Comparison of ENCODE assay signal across 22 cellular contexts in the genomic region with DNA sequence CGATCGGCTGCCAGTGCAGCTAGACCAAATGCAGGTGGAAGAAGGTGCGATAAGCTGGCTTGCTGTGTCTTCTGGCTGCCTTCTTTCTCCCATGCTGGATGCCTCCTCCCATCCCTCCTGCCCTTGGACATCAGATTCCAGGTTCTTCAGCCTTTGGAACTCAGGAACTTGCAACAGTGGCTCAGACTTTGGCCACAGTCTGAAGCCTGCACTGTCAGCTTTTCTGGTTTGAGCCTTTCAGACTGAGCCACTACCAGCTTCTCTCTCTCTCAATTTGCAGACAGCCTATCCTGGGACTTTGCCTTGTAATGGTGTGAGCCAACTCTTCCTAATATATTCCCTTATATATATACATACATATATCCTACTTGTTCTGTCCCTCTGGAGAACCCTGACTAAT.
"Had no signal": no experiment of that assay in that cellular context is flagged by ENCODE, and none has a peak within 500 bp of the region (broad histone marks: within the 10 kb centered on the region; RNA-seq: fewer than 3 reads in every experiment).

No MANE protein-coding gene starts in this region.

- H3K27ac ChIP-seq: colonic mucosa, esophagus muscularis mucosa, foreskin keratinocyte, gastroesophageal sphincter, heart left ventricle, hepatocyte, left lung, lower lobe of right lung had no signal

- H3K79me2 ChIP-seq: hepatocyte had no signal

- H3K4me3 ChIP-seq: colonic mucosa, esophagus muscularis mucosa, gastroesophageal sphincter, heart left ventricle, hepatocyte, left lung, lower lobe of right lung, mucosa of descending colon had no signal

- H2AFZ ChIP-seq: hepatocyte had no signal

- H3K27me3 ChIP-seq: colonic mucosa, esophagus muscularis mucosa, foreskin keratinocyte, gastroesophageal sphincter, heart left ventricle, hepatocyte, left lung had no signal

- H3K9me3 Mint-ChIP-seq: naive B cell had no signal

- H3K4me3 Mint-ChIP-seq: dendritic cell treated with granulocyte-macrophage colony-stimulating factor and Interleukin-4, amounts not matched to agents 40 ng/mL and 50 ng/mL, for 4 days; immature natural killer cell; naive B cell had no signal

- H3K27me3 Mint-ChIP-seq: dendritic cell treated with granulocyte-macrophage colony-stimulating factor and Interleukin-4, amounts not matched to agents 40 ng/mL and 50 ng/mL, for 4 days; naive B cell had no signal

- H3K36me3 ChIP-seq: colonic mucosa, esophagus muscularis mucosa, gastroesophageal sphincter, heart left ventricle, left lung, lower lobe of right lung had no signal

- H3K27ac Mint-ChIP-seq: dendritic cell treated with granulocyte-macrophage colony-stimulating factor and Interleukin-4, amounts not matched to agents 40 ng/mL and 50 ng/mL, for 4 days; immature natural killer cell had no signal

- H3K4me2 ChIP-seq: hepatocyte had no signal

- H3K4me1 Mint-ChIP-seq: immature natural killer cell, naive B cell had no signal

- DNase-seq: colonic mucosa; cortex of kidney; effector memory CD4-positive, alpha-beta T cell; foreskin keratinocyte; heart left ventricle; hypothalamus; immature natural killer cell; islet precursor cell; kidney; kidney glomerular epithelial cell; left colon; left lung; left ventricle myocardium superior; lower lobe of right lung; mesendoderm; midbrain; mucosa of descending colon; naive B cell had no signal

- H3K9me3 ChIP-seq: colonic mucosa, esophagus muscularis mucosa, gastroesophageal sphincter, heart left ventricle, left lung, lower lobe of right lung, mucosa of descending colon had no signal

- H3K36me3 Mint-ChIP-seq: immature natural killer cell, naive B cell had no signal

- H3K4me1 ChIP-seq: colonic mucosa, esophagus muscularis mucosa, foreskin keratinocyte, gastroesophageal sphincter, heart left ventricle, left lung, lower lobe of right lung had no signal

- ATAC-seq: foreskin keratinocyte, gastroesophageal sphincter, heart left ventricle, left colon, left lung, left ventricle myocardium superior, lower lobe of right lung, mucosa of descending colon had no signal
